Comparison of ENCODE assay signal across 8 cellular contexts in the genomic region with DNA sequence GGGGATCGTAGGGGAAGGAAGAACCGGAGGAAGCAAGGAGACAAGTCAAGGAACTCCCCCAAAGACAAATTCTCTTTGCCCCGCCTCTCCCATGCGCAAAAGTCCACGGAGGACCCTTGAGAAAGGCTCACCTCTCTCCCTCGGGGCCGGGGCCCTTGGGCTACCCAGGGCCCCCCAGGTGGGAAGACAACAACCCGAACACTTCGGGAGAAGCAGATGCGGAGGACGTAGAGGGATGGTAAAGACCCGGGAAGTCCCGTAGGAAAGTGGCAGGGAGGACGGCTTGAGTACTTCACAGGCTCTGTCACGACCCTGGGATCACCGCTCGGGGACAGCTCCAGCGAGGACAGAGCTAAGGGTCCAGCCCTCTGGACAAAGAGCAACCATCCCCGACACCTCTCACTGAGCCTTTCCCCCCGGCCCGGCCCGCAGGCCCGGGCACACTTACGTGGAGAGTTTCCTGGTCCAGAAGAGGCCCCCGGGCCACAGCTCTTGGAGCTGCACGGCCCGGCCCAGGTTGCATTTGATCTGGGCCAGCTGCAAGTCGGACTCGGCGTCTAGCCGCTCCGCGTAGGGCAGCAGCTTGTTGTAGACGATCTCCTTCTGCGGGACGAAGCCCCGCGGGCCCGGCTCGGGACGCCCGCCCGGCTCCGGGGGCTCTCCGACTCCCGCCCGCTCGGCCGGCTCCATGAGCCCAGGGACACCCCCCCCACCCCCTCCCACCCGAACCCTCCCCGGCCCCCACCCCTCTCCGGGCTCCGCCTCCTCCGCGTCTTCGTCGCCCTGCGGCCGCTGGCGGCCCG. TPM values are rescaled to one million over a fixed set of nuclear protein-coding genes. Genes with fewer than 3 reads are reported as not detected.
DNase-seq lines count a peak whose midpoint lies in the region; TF ChIP-seq lines count a peak whose summit lies in the region.

No MANE protein-coding gene starts in this region.

- no peak overlapping the region for H4K5ac ChIP-seq in mesendoderm (ENCODE audit: low read length)

- H3K36me3 ChIP-seq in HEK293 (ENCODE audit: control insufficient read depth in 2 of 2, insufficient read depth in 1 of 2, low read length in 2 of 2) (peaks cover 6 to 8% of the 10 kb centered on the region in 2 experiments), endodermal cell (ENCODE audit: control insufficient read depth, insufficient read depth, low read length) (no peaks in the 10 kb centered on the region), mesendoderm (ENCODE audit: control insufficient read depth, insufficient read depth, low read length) (no peaks in the 10 kb centered on the region), testis (ENCODE audit: low read depth, missing control alignments) (no peaks in the 10 kb centered on the region)

- peak overlapping the region; percentile 97 for H3K9ac ChIP-seq in endodermal cell (ENCODE audit: extremely low read depth, low read length, poor library complexity, severe bottlenecking)
- H3K9ac ChIP-seq in mesendoderm (ENCODE audit: low read length) = peak overlapping the region; percentile 98

- H3K27ac ChIP-seq in HEK293 (ENCODE audit: extremely low read depth, low read depth, low read length) (peak overlapping the region; percentile 82), endodermal cell (ENCODE audit: low read depth, low read length) (peak overlapping the region; percentile 95), mesendoderm (ENCODE audit: low read depth, low read length) (peak overlapping the region; percentile 95), testis (peak overlapping the region; percentile 97 to 98)

- WGBS in endodermal cell (ENCODE audit: insufficient coverage in 1 of 2, insufficient read length in 1 of 2), 2 experiments = 0% methylated on average over 13 to 53 of the region's 61 CpGs
- WGBS in mesendoderm (ENCODE audit: extremely low coverage, insufficient coverage, low lambda C conversion rate) = no CpG with 5 or more reads among the region's 61 CpGs
- WGBS in testis, 2 donors = 0 to 1% methylated on average over 12 to 56 of the region's 61 CpGs

- no peaks in the 10 kb centered on the region for H3K79me1 ChIP-seq in mesendoderm (ENCODE audit: low read length)

- H3K18ac ChIP-seq in mesendoderm (ENCODE audit: low read length) = peak overlapping the region; percentile 17

- CTCF ChIA-PET in HEK293 (lab: Yijun Ruan, JAX) = interaction anchor here (0.6 to 1.4 kb wide), 2 partner anchors 82 to 1408 kb away, joined by 3 to 4 read pairs; no protein-coding TSS in a partner anchor

- peak overlapping the region; percentile 87 for H3K4me3 Mint-ChIP-seq in endodermal cell

- H3K4me2 ChIP-seq in mesendoderm (ENCODE audit: low read length) = peak overlapping the region; percentile 96

- H2BK15ac ChIP-seq in mesendoderm (replicated peaks; ENCODE audit: low read depth) = no peak overlapping the region

- H3K36me3 Mint-ChIP-seq in endodermal cell (ENCODE audit: low read depth) = peaks cover 8% of the 10 kb centered on the region

- H3K4ac ChIP-seq in mesendoderm (ENCODE audit: low read depth, low read length) = peak overlapping the region; percentile 94

- H3K79me2 ChIP-seq in mesendoderm (ENCODE audit: control insufficient read depth, insufficient read depth, low read length) = peaks cover 52% of the 10 kb centered on the region

- peak; percentile 64 for DNase-seq in SIG-M5 treated with dmso at 0.1 percent for 504 hours (lab: John Stamatoyannopoulos, UW; ENCODE audit: unreplicated experiment)
- DNase-seq in SIG-M5 (lab: John Stamatoyannopoulos, UW) = no peak
- DNase-seq in LoVo (ENCODE audit: low spot score) = peak; percentile 23
- peak; percentile 13 for DNase-seq in activated CD4-positive, alpha-beta T cell treated with anti-CD3 and anti-CD28 coated beads for 1 hour
- peak; percentile 78 for DNase-seq in endodermal cell
- DNase-seq in mesendoderm = peak; percentile 67
- DNase-seq in testis = peak; percentile 58

- H3K27ac Mint-ChIP-seq in endodermal cell = peak overlapping the region; percentile 86

- no peaks in the 10 kb centered on the region for H3K27me3 Mint-ChIP-seq in endodermal cell (ENCODE audit: insufficient read depth)

- H3K4me1 ChIP-seq in HEK293 (ENCODE audit: control insufficient read depth, insufficient read depth, low read length) = no peaks in the 10 kb centered on the region
- peaks cover 3% of the 10 kb centered on the region for H3K4me1 ChIP-seq in endodermal cell (ENCODE audit: control insufficient read depth, insufficient read depth, low read length)
- H3K4me1 ChIP-seq in mesendoderm (ENCODE audit: control insufficient read depth, low read depth, low read length) = peaks cover 5% of the 10 kb centered on the region
- peaks cover 30% of the 10 kb centered on the region for H3K4me1 ChIP-seq in testis

- H3K23ac ChIP-seq in mesendoderm (ENCODE audit: low read length) = peak overlapping the region; percentile 94

- TF ChIP-seq POLR2A in testis (IDR thresholded peaks at IDR 0.05) = no peak

- peak overlapping the region; percentile 59 for H2BK5ac ChIP-seq in mesendoderm (ENCODE audit: low read length)

- no peak for TF ChIP-seq CTCF in HEK293 (tag by site-specific recombination; IDR thresholded peaks at IDR 0.05)
- no peak for TF ChIP-seq CTCF in endodermal cell (conservative IDR thresholded peaks at IDR 0.05)
- no peak for TF ChIP-seq CTCF in testis (IDR thresholded peaks at IDR 0.05)

- H3K4me1 Mint-ChIP-seq in endodermal cell = peaks cover 39% of the 10 kb centered on the region

- no peak overlapping the region for H2AK5ac ChIP-seq in mesendoderm (ENCODE audit: low read length)

- H2BK120ac ChIP-seq in mesendoderm (ENCODE audit: low read depth, low read length) = no peak overlapping the region

- no peaks in the 10 kb centered on the region for H3K27me3 ChIP-seq in endodermal cell (ENCODE audit: control insufficient read depth, insufficient read depth, low read length, poor library complexity, severe bottlenecking)
- H3K27me3 ChIP-seq in mesendoderm (ENCODE audit: insufficient read depth, low read length, poor library complexity) = peaks cover 2% of the 10 kb centered on the region
- H3K27me3 ChIP-seq in testis = no peaks in the 10 kb centered on the region

- H4K8ac ChIP-seq in mesendoderm (ENCODE audit: low read depth, low read length) = no peak overlapping the region

- H3K56ac ChIP-seq in mesendoderm (ENCODE audit: low read length) = peak overlapping the region; percentile 95

- H3K4me3 ChIP-seq in HEK293 (ENCODE audit: low read depth, low read length) (peak overlapping the region; percentile 63), endodermal cell (ENCODE audit: low read length) (peak overlapping the region; percentile 99), mesendoderm (ENCODE audit: low read length) (peak overlapping the region; percentile 99), testis (peak overlapping the region; percentile 98 to 99)

- H3K9me3 Mint-ChIP-seq in endodermal cell = no peaks in the 10 kb centered on the region

- H3K9me3 ChIP-seq in HEK293 (ENCODE audit: control insufficient read depth, insufficient read depth, low read depth, low read length) = no peaks in the 10 kb centered on the region
- no peaks in the 10 kb centered on the region for H3K9me3 ChIP-seq in endodermal cell (ENCODE audit: control insufficient read depth, low read length)
- H3K9me3 ChIP-seq in testis = no peaks in the 10 kb centered on the region

- POLR2A ChIA-PET in HEK293 (lab: Yijun Ruan, JAX) = interaction anchor here (0.6 to 1.9 kb wide), 5 partner anchors 9 to 305 kb away, joined by 3 to 9 read pairs (median 3); no protein-coding TSS in a partner anchor

- intact Hi-C loops in testis (cut with DNase I; ENCODE audit: low total_unique reads) = no loop called here

TF ChIP-seq in HEK293, 187 proteins besides CTCF, POLR2A, EP300 and RAD21 (continues in another document):
- TF ChIP-seq ZSCAN30 (tag by site-specific recombination; IDR thresholded peaks at IDR 0.05) (0 out of 2 replicates have a peak, but pooled peaks have one; percentile 10), BCL11B (tag by site-specific recombination; IDR thresholded peaks at IDR 0.05; ENCODE audit: low read depth) (0 out of 2 replicates have a peak, but pooled peaks have one; percentile 20), ZNF335 (tag by site-specific recombination; conservative IDR thresholded peaks at IDR 0.05) (peak; percentile 75), ZNF214 (tag by site-specific recombination; IDR thresholded peaks at IDR 0.05; ENCODE audit: borderline replicate concordance) (no peak), GLIS1 (tag by site-specific recombination; IDR thresholded peaks at IDR 0.05) (no peak), ZNF248 (tag by site-specific recombination; IDR thresholded peaks at IDR 0.05) (no peak), SP2 (tag by site-specific recombination; IDR thresholded peaks at IDR 0.05) (peak; percentile 61), ZNF501 (tag by site-specific recombination; IDR thresholded peaks at IDR 0.05) (0 out of 2 replicates have a peak, but pooled peaks have one; percentile 21)
- TF ChIP-seq, protein P1, sequence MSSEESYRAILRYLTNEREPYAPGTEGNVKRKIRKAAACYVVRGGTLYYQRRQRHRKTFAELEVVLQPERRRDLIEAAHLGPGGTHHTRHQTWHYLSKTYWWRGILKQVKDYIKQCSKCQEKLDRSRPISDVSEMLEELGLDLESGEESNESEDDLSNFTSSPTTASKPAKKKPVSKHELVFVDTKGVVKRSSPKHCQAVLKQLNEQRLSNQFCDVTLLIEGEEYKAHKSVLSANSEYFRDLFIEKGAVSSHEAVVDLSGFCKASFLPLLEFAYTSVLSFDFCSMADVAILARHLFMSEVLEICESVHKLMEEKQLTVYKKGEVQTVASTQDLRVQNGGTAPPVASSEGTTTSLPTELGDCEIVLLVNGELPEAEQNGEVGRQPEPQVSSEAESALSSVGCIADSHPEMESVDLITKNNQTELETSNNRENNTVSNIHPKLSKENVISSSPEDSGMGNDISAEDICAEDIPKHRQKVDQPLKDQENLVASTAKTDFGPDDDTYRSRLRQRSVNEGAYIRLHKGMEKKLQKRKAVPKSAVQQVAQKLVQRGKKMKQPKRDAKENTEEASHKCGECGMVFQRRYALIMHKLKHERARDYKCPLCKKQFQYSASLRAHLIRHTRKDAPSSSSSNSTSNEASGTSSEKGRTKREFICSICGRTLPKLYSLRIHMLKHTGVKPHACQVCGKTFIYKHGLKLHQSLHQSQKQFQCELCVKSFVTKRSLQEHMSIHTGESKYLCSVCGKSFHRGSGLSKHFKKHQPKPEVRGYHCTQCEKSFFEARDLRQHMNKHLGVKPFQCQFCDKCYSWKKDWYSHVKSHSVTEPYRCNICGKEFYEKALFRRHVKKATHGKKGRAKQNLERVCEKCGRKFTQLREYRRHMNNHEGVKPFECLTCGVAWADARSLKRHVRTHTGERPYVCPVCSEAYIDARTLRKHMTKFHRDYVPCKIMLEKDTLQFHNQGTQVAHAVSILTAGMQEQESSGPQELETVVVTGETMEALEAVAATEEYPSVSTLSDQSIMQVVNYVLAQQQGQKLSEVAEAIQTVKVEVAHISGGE (tag by site-specific recombination; conservative IDR thresholded peaks at IDR 0.05; ENCODE audit: low read depth) = peak; percentile 35

RNA-seq across cellular contexts. Expression of a gene that starts 0.5 kb away (rescaled TPM):
- 100 to 1,000 TPM in 1 of 2 donors, 10 to 100 TPM in 1; 90.6 to 116 TPM for total RNA-seq in endodermal cell
- polyA plus RNA-seq in endodermal cell (2013, experiment 1 of 2) = 54.4 TPM
- 51.6 TPM for polyA plus RNA-seq in endodermal cell (2013, experiment 2 of 2)
- polyA plus RNA-seq in mesendoderm (2013, experiment 1 of 2) = 58.7 TPM
- polyA plus RNA-seq in mesendoderm (2013, experiment 2 of 2) = 56.4 TPM
- 100 to 1,000 TPM; 104 to 142 TPM for total RNA-seq in testis
- 144 TPM for polyA plus RNA-seq in testis (ENCODE audit: insufficient read depth, low read depth, low replicate concordance)
